Comparison of ENCODE assay signal across 9 cellular contexts in genomic region chr21:43893536-43894205, GRCh38. TPM values are rescaled to one million over a fixed set of nuclear protein-coding genes. Genes with fewer than 3 reads are reported as not detected.
A peak's percentile ranks its signal among the peaks of the same experiment; 100 is the strongest.
DNase-seq lines count a peak whose midpoint lies in the region; ATAC-seq and TF ChIP-seq lines count a peak whose summit lies in the region.
"Had no signal": no experiment of that assay in that cellular context is flagged by ENCODE, and none has a peak within 500 bp of the region (broad histone marks: within the 10 kb centered on the region; RNA-seq: fewer than 3 reads in every experiment).

No MANE protein-coding gene starts in this region.

- DNase-seq in activated naive CD8-positive, alpha-beta T cell treated with anti-CD3 and anti-CD28 coated beads, Interleukin-2, amount 10 ng/mL, durations not matched to agents 7 days and 5 days: peak; percentile 29
- DNase-seq in pulmonary artery endothelial cell (ENCODE audit: low read depth, low spot score): peak; percentile 65
- no peak for DNase-seq in HK-2 (ENCODE audit: unreplicated experiment)
- DNase-seq in SIG-M5 treated with dmso at 0.1 percent for 504 hours (lab: John Stamatoyannopoulos, UW; ENCODE audit: unreplicated experiment): no peak
- no peak for DNase-seq in NCI-H1048 (lab: John Stamatoyannopoulos, UW)
- DNase-seq in HEK293T (ENCODE audit: extremely low spot score): no peak
- DNase-seq: NCI-H526 had no signal

- peak overlapping the region; percentile 67 for H3K4me3 Mint-ChIP-seq in activated naive CD8-positive, alpha-beta T cell treated with anti-CD3 and anti-CD28 coated beads, Interleukin-2, amount 10 ng/mL, durations not matched to agents 7 days and 5 days

- CTCF ChIA-PET in HEK293T (lab: Yijun Ruan, JAX): interaction anchor here (0.8 kb wide), 1 partner anchor 45 kb away, joined by 7 read pairs; no protein-coding TSS in a partner anchor

- POLR2A ChIA-PET in activated naive CD8-positive, alpha-beta T cell treated with anti-CD3 and anti-CD28 coated beads, Interleukin-2, amount 10 ng/mL, durations not matched to agents 7 days and 5 days (lab: Charles Lee): interaction anchor here (0.7 kb wide), 2 partner anchors 8 to 28 kb away, joined by 3 read pairs; no protein-coding TSS in a partner anchor
- POLR2A ChIA-PET in HEK293T (lab: Yijun Ruan, JAX): no interaction called here

- H3K27me3 Mint-ChIP-seq in activated naive CD8-positive, alpha-beta T cell treated with anti-CD3 and anti-CD28 coated beads, Interleukin-2, amount 10 ng/mL, durations not matched to agents 7 days and 5 days: no peaks in the 10 kb centered on the region

- H3K4me1 Mint-ChIP-seq in activated naive CD8-positive, alpha-beta T cell treated with anti-CD3 and anti-CD28 coated beads, Interleukin-2, amount 10 ng/mL, durations not matched to agents 7 days and 5 days: peaks cover 32% of the 10 kb centered on the region

- H3K9me3 Mint-ChIP-seq in activated naive CD8-positive, alpha-beta T cell treated with anti-CD3 and anti-CD28 coated beads, Interleukin-2, amount 10 ng/mL, durations not matched to agents 7 days and 5 days: peaks cover 4% of the 10 kb centered on the region

- peak overlapping the region; percentile 80 for H3K27ac Mint-ChIP-seq in activated naive CD8-positive, alpha-beta T cell treated with anti-CD3 and anti-CD28 coated beads, Interleukin-2, amount 10 ng/mL, durations not matched to agents 7 days and 5 days

- ATAC-seq in GM18498 (IDR thresholded peaks at IDR 0.05; ENCODE audit: unreplicated experiment) (peak; percentile 52), HG02870 (IDR thresholded peaks at IDR 0.05; ENCODE audit: unreplicated experiment) (peak; percentile 90)
- ATAC-seq in activated naive CD8-positive, alpha-beta T cell treated with anti-CD3 and anti-CD28 coated beads, Interleukin-2, amount 10 ng/mL, durations not matched to agents 7 days and 5 days (ENCODE audit: low read depth): peak; percentile 75

- peaks cover 24% of the 10 kb centered on the region for H3K36me3 Mint-ChIP-seq in activated naive CD8-positive, alpha-beta T cell treated with anti-CD3 and anti-CD28 coated beads, Interleukin-2, amount 10 ng/mL, durations not matched to agents 7 days and 5 days

TF ChIP-seq in HEK293T, 16 proteins besides CTCF, POLR2A, EP300 and RAD21:
- TF ChIP-seq BHLHE40 (IDR thresholded peaks at IDR 0.05; ENCODE audit: borderline replicate concordance) (no peak), SP1 (IDR thresholded peaks at IDR 0.05) (no peak), FOXA1 (IDR thresholded peaks at IDR 0.05) (no peak), LEF1 (IDR thresholded peaks at IDR 0.05; ENCODE audit: borderline replicate concordance) (no peak), CTBP1 (IDR thresholded peaks at IDR 0.05; ENCODE audit: borderline replicate concordance) (no peak), HDGF (IDR thresholded peaks at IDR 0.05; ENCODE audit: borderline replicate concordance) (no peak), PKNOX1 (IDR thresholded peaks at IDR 0.05) (no peak)

RNA-seq across cellular contexts. Expression of gene AGPAT3, which starts 28.6 kb away (rescaled TPM):
- 10 to 100 TPM; 75.4 to 76.3 TPM for total RNA-seq in activated naive CD8-positive, alpha-beta T cell treated with anti-CD3 and anti-CD28 coated beads, Interleukin-2, amount 10 ng/mL, durations not matched to agents 7 days and 5 days
- total RNA-seq in pulmonary artery endothelial cell: 43.7 and 80.9 TPM in 2 replicates

Comparison
In these comparisons a context has a peak if more than half of its experiments do, and no peak if none do; other contexts are left out.
1. DNase-seq: peak in activated naive CD8-positive, alpha-beta T cell treated with anti-CD3 and anti-CD28 coated beads, Interleukin-2, amount 10 ng/mL, durations not matched to agents 7 days and 5 days (single experiment) and pulmonary artery endothelial cell (single experiment); none in HK-2 (single experiment), SIG-M5 treated with dmso at 0.1 percent for 504 hours (single experiment), NCI-H1048 (single experiment) and HEK293T (single experiment).
2. Peak in every context shown above with its lines, with median percentiles within 50 percentile points of each other: ATAC-seq.